ENCODE assay signal across 24 cellular contexts in the genomic region with DNA sequence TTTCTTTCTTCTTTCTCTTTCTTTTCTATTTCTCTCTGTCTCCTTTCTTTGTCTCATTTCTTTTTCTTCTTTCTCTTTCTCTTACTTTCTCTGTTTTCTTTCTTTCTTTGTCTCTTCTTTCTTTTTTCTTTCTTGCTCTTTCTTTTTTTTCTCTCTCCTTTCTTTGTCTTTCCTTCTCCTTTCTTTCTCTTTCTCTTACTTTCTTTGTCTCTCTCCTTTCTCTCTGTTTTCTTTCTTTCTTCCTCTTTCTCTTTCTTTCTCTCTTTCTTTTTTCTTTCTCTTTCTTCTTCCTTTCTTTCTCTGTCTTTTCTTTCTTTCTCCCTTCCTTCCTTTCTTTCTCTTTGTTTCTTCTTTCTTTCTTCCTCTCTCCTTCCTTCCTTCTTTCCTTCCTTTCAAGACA.
DNase-seq lines count a peak whose midpoint lies in the region; ATAC-seq lines count a peak whose summit lies in the region.
"Had no signal": no experiment of that assay in that cellular context is flagged by ENCODE, and none has a peak within 500 bp of the region (broad histone marks: within the 10 kb centered on the region; RNA-seq: fewer than 3 reads in every experiment).

No MANE protein-coding gene starts in this region.

- no peaks in the 10 kb centered on the region for H3K27me3 ChIP-seq in CD8-positive, alpha-beta memory T cell (ENCODE audit: insufficient read depth, low read length, poor library complexity, severe bottlenecking)
- H3K27me3 ChIP-seq in naive thymus-derived CD4-positive, alpha-beta T cell (ENCODE audit: control insufficient read depth in 2 of 2, insufficient read depth in 2 of 2, low read length in 2 of 2), result no peaks in the 10 kb centered on the region
- H3K27me3 ChIP-seq: ascending aorta, foreskin keratinocyte, hepatocyte, MG63, neutrophil had no signal

- H3K4me3 Mint-ChIP-seq in T-helper 1 cell treated with Interleukin-12 subunit alpha and Interleukin-12 subunit beta and Interleukin-4 antibody, amounts not matched to agents 30 μg/mL and 1 μg/mL, for 36 hours, result peak overlapping the region; percentile 62
- H3K4me3 Mint-ChIP-seq in CD8-positive, alpha-beta memory T cell, result peak overlapping the region in 5 of 7 donors; percentile 16 to 75 (median 66)
- H3K4me3 Mint-ChIP-seq in activated T-helper 17 cell treated with anti-CD3 and anti-CD28 coated beads, Interleukin-2, amount 50 U/mL, for 72 hours, result peak overlapping the region; percentile 61
- peak overlapping the region; percentile 69 to 93 (median 78) for H3K4me3 Mint-ChIP-seq in naive thymus-derived CD4-positive, alpha-beta T cell

- H3K4me1 ChIP-seq in CD8-positive, alpha-beta memory T cell (ENCODE audit: insufficient read depth, low read length), result peaks cover 6% of the 10 kb centered on the region
- peaks cover 0 to 5% of the 10 kb centered on the region in 2 donors for H3K4me1 ChIP-seq in naive thymus-derived CD4-positive, alpha-beta T cell (ENCODE audit: control insufficient read depth in 2 of 2, insufficient read depth in 2 of 2, low read length in 2 of 2)
- H3K4me1 ChIP-seq: ascending aorta, foreskin keratinocyte had no signal

- no peak overlapping the region for H3K27ac ChIP-seq in CD8-positive, alpha-beta memory T cell (ENCODE audit: low read depth, low read length)
- H3K27ac ChIP-seq in naive thymus-derived CD4-positive, alpha-beta T cell (ENCODE audit: low read depth, low read length), result no peak overlapping the region
- H3K27ac ChIP-seq: 22Rv1, ascending aorta, foreskin keratinocyte, hepatocyte, VCaP had no signal

- H3K27ac Mint-ChIP-seq in T-helper 1 cell treated with Interleukin-12 subunit alpha and Interleukin-12 subunit beta and Interleukin-4 antibody, amounts not matched to agents 30 μg/mL and 1 μg/mL, for 36 hours, result peak overlapping the region; percentile 64
- peak overlapping the region in 1 of 8 donors; percentile 26 for H3K27ac Mint-ChIP-seq in CD8-positive, alpha-beta memory T cell
- peak overlapping the region; percentile 11 for H3K27ac Mint-ChIP-seq in activated T-helper 17 cell treated with anti-CD3 and anti-CD28 coated beads, Interleukin-2, amount 50 U/mL, for 72 hours
- H3K27ac Mint-ChIP-seq in naive thymus-derived CD4-positive, alpha-beta T cell, result peak overlapping the region in 7 of 9 donors; percentile 71 to 85 (median 80)

- H3K9me3 Mint-ChIP-seq in T-helper 1 cell treated with Interleukin-12 subunit alpha and Interleukin-12 subunit beta and Interleukin-4 antibody, amounts not matched to agents 30 μg/mL and 1 μg/mL, for 36 hours, result peaks cover 12% of the 10 kb centered on the region
- H3K9me3 Mint-ChIP-seq in CD8-positive, alpha-beta memory T cell, result peaks cover 4 to 25% (median 9%) of the 10 kb centered on the region in 5 donors
- no peaks in the 10 kb centered on the region for H3K9me3 Mint-ChIP-seq in activated T-helper 17 cell treated with anti-CD3 and anti-CD28 coated beads, Interleukin-2, amount 50 U/mL, for 72 hours
- H3K9me3 Mint-ChIP-seq in naive thymus-derived CD4-positive, alpha-beta T cell, result peaks cover 0 to 8% (median 0%) of the 10 kb centered on the region in 11 donors

- H3K36me3 ChIP-seq in CD8-positive, alpha-beta memory T cell (ENCODE audit: insufficient read depth, low read length), result no peaks in the 10 kb centered on the region
- no peaks in the 10 kb centered on the region for H3K36me3 ChIP-seq in naive thymus-derived CD4-positive, alpha-beta T cell (ENCODE audit: control insufficient read depth in 2 of 3, insufficient read depth in 3 of 3, low read length in 3 of 3)
- H3K36me3 ChIP-seq: ascending aorta, MG63, neutrophil had no signal

- no peaks in the 10 kb centered on the region for H3K27me3 Mint-ChIP-seq in T-helper 1 cell treated with Interleukin-12 subunit alpha and Interleukin-12 subunit beta and Interleukin-4 antibody, amounts not matched to agents 30 μg/mL and 1 μg/mL, for 36 hours (ENCODE audit: low read depth)
- peaks cover 9 to 20% of the 10 kb centered on the region in 2 donors for H3K27me3 Mint-ChIP-seq in CD8-positive, alpha-beta memory T cell
- peaks cover 11% of the 10 kb centered on the region for H3K27me3 Mint-ChIP-seq in activated T-helper 17 cell treated with anti-CD3 and anti-CD28 coated beads, Interleukin-2, amount 50 U/mL, for 72 hours
- H3K27me3 Mint-ChIP-seq in naive thymus-derived CD4-positive, alpha-beta T cell, result peaks cover 0 to 13% (median 8%) of the 10 kb centered on the region in 5 donors

- H3K36me3 Mint-ChIP-seq in T-helper 1 cell treated with Interleukin-12 subunit alpha and Interleukin-12 subunit beta and Interleukin-4 antibody, amounts not matched to agents 30 μg/mL and 1 μg/mL, for 36 hours (ENCODE audit: low read depth), result no peaks in the 10 kb centered on the region
- peaks cover 0 to 8% (median 0%) of the 10 kb centered on the region in 3 donors for H3K36me3 Mint-ChIP-seq in CD8-positive, alpha-beta memory T cell
- H3K36me3 Mint-ChIP-seq in activated T-helper 17 cell treated with anti-CD3 and anti-CD28 coated beads, Interleukin-2, amount 50 U/mL, for 72 hours (ENCODE audit: low read depth), result no peaks in the 10 kb centered on the region
- H3K36me3 Mint-ChIP-seq in naive thymus-derived CD4-positive, alpha-beta T cell, result peaks cover 0 to 1% (median 0%) of the 10 kb centered on the region in 5 donors

- POLR2A ChIA-PET in CD8-positive, alpha-beta memory T cell (lab: Charles Lee), result no interaction called here
- POLR2A ChIA-PET in naive thymus-derived CD4-positive, alpha-beta T cell (lab: Charles Lee), result no interaction called here

- H3K9me3 ChIP-seq in CD8-positive, alpha-beta memory T cell (ENCODE audit: low read length), result no peaks in the 10 kb centered on the region
- no peaks in the 10 kb centered on the region for H3K9me3 ChIP-seq in naive thymus-derived CD4-positive, alpha-beta T cell (ENCODE audit: control insufficient read depth in 2 of 3, low read length in 3 of 3)
- H3K9me3 ChIP-seq: ascending aorta, MG63, neutrophil had no signal

- CTCF ChIA-PET in CD8-positive, alpha-beta memory T cell (lab: Charles Lee), result no interaction called here
- CTCF ChIA-PET in naive thymus-derived CD4-positive, alpha-beta T cell (lab: Charles Lee), result no interaction called here

- H3K4me1 Mint-ChIP-seq in T-helper 1 cell treated with Interleukin-12 subunit alpha and Interleukin-12 subunit beta and Interleukin-4 antibody, amounts not matched to agents 30 μg/mL and 1 μg/mL, for 36 hours (ENCODE audit: low read depth), result peaks cover 18% of the 10 kb centered on the region
- peaks cover 11 to 18% (median 12%) of the 10 kb centered on the region in 3 donors for H3K4me1 Mint-ChIP-seq in CD8-positive, alpha-beta memory T cell
- peaks cover 12% of the 10 kb centered on the region for H3K4me1 Mint-ChIP-seq in activated T-helper 17 cell treated with anti-CD3 and anti-CD28 coated beads, Interleukin-2, amount 50 U/mL, for 72 hours
- peaks cover 13 to 28% (median 20%) of the 10 kb centered on the region in 7 donors for H3K4me1 Mint-ChIP-seq in naive thymus-derived CD4-positive, alpha-beta T cell

- DNase-seq in T-helper 1 cell, result no peak
- no peak for DNase-seq in CD8-positive, alpha-beta memory T cell
- DNase-seq in naive thymus-derived CD4-positive, alpha-beta T cell, result no peak
- no peak for DNase-seq in 8988T
- DNase-seq in cortex of kidney (lab: John Stamatoyannopoulos, UW), result no peak
- DNase-seq: activated CD8-positive, alpha-beta memory T cell treated with anti-CD3 and anti-CD28 coated beads for 24 hours; AML-193; erythroblast; foreskin keratinocyte; left ventricle myocardium superior; MG63; NCI-H1436 treated with DMSO at 0.1 percent for 48 hours; NCI-H69; SHP77; stimulated activated CD4-positive, alpha-beta T cell treated with anti-CD3 and anti-CD28 coated beads, Interleukin-2, amount 100 ng/mL, for 48 hours had no signal

- intact Hi-C loops in naive thymus-derived CD4-positive, alpha-beta T cell (cut with micrococcal nuclease), result no loop called here

- H3K4me3 ChIP-seq in CD8-positive, alpha-beta memory T cell (ENCODE audit: low read length), result no peak overlapping the region
- no peak overlapping the region for H3K4me3 ChIP-seq in naive thymus-derived CD4-positive, alpha-beta T cell (ENCODE audit: low read length)
- H3K4me3 ChIP-seq: ascending aorta, hepatocyte, MG63, smooth muscle cell had no signal

- ATAC-seq in activated T-helper 17 cell treated with anti-CD3 and anti-CD28 coated beads, Interleukin-2, amount 50 U/mL, for 72 hours (replicated peaks), result no peak
- ATAC-seq in naive thymus-derived CD4-positive, alpha-beta T cell, result no peak
- no peak for ATAC-seq in GM21529 (IDR thresholded peaks at IDR 0.05; ENCODE audit: unreplicated experiment)
- ATAC-seq: foreskin keratinocyte, left ventricle myocardium superior had no signal
